1 cellular context compared by ENCODE assay signal in the genomic region with DNA sequence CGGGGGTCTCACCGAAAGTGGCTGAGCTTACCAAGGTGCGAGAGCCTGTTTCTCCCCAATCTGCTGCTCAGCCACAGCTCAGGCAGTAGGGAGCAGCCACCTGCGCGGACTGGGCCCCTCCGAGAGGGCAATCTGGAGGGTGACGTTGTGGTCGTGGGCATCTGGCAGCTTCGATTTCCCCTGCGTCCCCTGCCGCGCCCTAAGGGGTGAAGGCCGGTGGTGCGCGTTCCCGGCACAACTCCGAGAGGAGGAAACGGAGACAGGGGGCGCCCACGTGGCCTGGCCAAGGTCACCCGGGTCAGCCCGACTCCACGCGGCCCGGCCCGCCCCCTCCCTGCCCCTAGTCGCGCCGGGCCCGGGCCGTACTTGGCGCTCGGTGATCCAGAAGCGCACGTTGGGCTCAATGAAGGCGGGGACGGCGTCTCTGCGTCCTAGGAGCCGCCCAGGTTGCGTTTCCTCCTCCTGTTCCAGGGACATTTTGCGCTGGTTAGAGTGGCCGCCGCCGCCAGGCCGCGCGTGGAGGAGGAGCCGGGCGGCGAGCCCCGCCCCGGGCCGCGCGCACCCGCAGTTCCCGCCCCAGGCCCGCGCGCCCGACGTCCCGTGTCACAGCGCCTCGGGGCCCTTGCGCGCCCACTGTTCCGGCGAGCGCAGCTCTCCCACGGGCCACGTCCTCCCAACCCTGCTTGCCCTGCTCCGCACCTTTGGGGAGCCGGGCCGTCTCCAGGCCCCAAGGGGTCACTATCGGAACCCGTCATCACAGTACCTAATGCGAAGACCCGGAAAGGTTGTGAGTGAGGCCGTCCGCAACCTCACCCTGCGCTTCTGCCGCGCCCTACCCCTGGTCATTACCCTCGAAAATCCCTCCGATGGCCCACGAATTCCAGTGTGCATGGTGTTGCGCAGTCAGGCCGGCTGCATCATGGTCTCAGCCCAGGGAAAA.
A peak's percentile ranks its signal among the peaks of the same experiment; 100 is the strongest.
TF ChIP-seq lines count a peak whose summit lies in the region.

A gene with protein sequence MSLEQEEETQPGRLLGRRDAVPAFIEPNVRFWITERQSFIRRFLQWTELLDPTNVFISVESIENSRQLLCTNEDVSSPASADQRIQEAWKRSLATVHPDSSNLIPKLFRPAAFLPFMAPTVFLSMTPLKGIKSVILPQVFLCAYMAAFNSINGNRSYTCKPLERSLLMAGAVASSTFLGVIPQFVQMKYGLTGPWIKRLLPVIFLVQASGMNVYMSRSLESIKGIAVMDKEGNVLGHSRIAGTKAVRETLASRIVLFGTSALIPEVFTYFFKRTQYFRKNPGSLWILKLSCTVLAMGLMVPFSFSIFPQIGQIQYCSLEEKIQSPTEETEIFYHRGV (minus strand): TSS at position 544 of the 940 bp plus-strand sequence. CDS start 67 bp downstream, at position 477.

TF ChIP-seq in K562, 482 proteins besides CTCF, POLR2A, EP300 and RAD21 (continued from another document):
- TF ChIP-seq CREB1 (IDR thresholded peaks at IDR 0.05) (no peak), CREB1 (CRISPR knock-in tag; IDR thresholded peaks at IDR 0.05) (no peak; the same call in 1 of the 2 replicates), KLF13 (tag; IDR thresholded peaks at IDR 0.05; ENCODE audit: borderline replicate concordance, low read depth) (peak; percentile 68; the same call in 1 of the 2 replicates), KLF1 (tag; IDR thresholded peaks at IDR 0.05) (0 out of 2 replicates have a peak, but pooled peaks have one; percentile 47), NCOA4 (IDR thresholded peaks at IDR 0.05; ENCODE audit: partially characterized antibody) (no peak), JUN (IDR thresholded peaks at IDR 0.05; ENCODE audit: borderline replicate concordance, low read depth, low read length) (no peak; the same call in 1 of the 2 replicates), JUN (CRISPR knock-in tag; IDR thresholded peaks at IDR 0.05; ENCODE audit: borderline replicate concordance) (no peak), RBM22 (IDR thresholded peaks at IDR 0.05; ENCODE audit: low read depth, low read length, poor library complexity, severe bottlenecking) (peak; percentile 56), GTF2A2 (tag; IDR thresholded peaks at IDR 0.05) (no peak), ZFP36 (IDR thresholded peaks at IDR 0.05; ENCODE audit: low read depth, low read length, partially characterized antibody) (peak; percentile 5), ZZZ3 (IDR thresholded peaks at IDR 0.05) (no peak), ZNF830 (CRISPR knock-in tag; IDR thresholded peaks at IDR 0.05) (0 out of 2 replicates have a peak, but pooled peaks have one; percentile 10), SETDB1 (IDR thresholded peaks at IDR 0.05; ENCODE audit: low read length) (no peak), MEF2A (IDR thresholded peaks at IDR 0.05; ENCODE audit: control insufficient read depth, low read depth, low read length) (no peak), HNRNPK (IDR thresholded peaks at IDR 0.05; ENCODE audit: low read depth, low read length, poor library complexity, severe bottlenecking) (no peak), ZNF3 (CRISPR knock-in tag; IDR thresholded peaks at IDR 0.05) (no peak), TEAD2 (tag; IDR thresholded peaks at IDR 0.05) (no peak), ZNF24 (IDR thresholded peaks at IDR 0.05) (no peak), NFIC (IDR thresholded peaks at IDR 0.05) (no peak; the same call in 1 of the 2 replicates), ZNF12 (CRISPR knock-in tag; IDR thresholded peaks at IDR 0.05) (no peak; the same call in 1 of the 2 replicates), GABPB1 (CRISPR knock-in tag; IDR thresholded peaks at IDR 0.05) (peak; percentile 60; the same call in 1 of the 2 replicates), EGR1 (conservative IDR thresholded peaks at IDR 0.05) (peak; percentile 75), MEIS2 (IDR thresholded peaks at IDR 0.05; ENCODE audit: partially characterized antibody) (no peak), ZNF76 (CRISPR knock-in tag; IDR thresholded peaks at IDR 0.05; ENCODE audit: borderline replicate concordance) (no peak)
- TF ChIP-seq, protein P1, sequence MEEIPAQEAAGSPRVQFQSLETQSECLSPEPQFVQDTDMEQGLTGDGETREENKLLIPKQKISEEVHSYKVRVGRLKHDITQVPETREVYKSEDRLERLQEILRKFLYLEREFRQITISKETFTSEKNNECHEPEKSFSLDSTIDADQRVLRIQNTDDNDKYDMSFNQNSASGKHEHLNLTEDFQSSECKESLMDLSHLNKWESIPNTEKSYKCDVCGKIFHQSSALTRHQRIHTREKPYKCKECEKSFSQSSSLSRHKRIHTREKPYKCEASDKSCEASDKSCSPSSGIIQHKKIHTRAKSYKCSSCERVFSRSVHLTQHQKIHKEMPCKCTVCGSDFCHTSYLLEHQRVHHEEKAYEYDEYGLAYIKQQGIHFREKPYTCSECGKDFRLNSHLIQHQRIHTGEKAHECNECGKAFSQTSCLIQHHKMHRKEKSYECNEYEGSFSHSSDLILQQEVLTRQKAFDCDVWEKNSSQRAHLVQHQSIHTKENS (CRISPR knock-in tag; IDR thresholded peaks at IDR 0.05), result no peak
- TF ChIP-seq, protein P2, sequence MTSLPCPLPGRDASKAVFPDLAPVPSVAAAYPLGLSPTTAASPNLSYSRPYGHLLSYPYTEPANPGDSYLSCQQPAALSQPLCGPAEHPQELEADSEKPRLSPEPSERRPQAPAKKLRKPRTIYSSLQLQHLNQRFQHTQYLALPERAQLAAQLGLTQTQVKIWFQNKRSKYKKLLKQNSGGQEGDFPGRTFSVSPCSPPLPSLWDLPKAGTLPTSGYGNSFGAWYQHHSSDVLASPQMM (CRISPR knock-in tag; IDR thresholded peaks at IDR 0.05), result no peak
- TF ChIP-seq, protein P3, sequence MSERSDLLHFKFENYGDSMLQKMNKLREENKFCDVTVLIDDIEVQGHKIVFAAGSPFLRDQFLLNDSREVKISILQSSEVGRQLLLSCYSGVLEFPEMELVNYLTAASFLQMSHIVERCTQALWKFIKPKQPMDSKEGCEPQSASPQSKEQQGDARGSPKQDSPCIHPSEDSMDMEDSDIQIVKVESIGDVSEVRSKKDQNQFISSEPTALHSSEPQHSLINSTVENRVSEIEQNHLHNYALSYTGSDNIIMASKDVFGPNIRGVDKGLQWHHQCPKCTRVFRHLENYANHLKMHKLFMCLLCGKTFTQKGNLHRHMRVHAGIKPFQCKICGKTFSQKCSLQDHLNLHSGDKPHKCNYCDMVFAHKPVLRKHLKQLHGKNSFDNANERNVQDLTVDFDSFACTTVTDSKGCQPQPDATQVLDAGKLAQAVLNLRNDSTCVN (CRISPR knock-in tag; IDR thresholded peaks at IDR 0.05), result no peak
- TF ChIP-seq, protein P4, sequence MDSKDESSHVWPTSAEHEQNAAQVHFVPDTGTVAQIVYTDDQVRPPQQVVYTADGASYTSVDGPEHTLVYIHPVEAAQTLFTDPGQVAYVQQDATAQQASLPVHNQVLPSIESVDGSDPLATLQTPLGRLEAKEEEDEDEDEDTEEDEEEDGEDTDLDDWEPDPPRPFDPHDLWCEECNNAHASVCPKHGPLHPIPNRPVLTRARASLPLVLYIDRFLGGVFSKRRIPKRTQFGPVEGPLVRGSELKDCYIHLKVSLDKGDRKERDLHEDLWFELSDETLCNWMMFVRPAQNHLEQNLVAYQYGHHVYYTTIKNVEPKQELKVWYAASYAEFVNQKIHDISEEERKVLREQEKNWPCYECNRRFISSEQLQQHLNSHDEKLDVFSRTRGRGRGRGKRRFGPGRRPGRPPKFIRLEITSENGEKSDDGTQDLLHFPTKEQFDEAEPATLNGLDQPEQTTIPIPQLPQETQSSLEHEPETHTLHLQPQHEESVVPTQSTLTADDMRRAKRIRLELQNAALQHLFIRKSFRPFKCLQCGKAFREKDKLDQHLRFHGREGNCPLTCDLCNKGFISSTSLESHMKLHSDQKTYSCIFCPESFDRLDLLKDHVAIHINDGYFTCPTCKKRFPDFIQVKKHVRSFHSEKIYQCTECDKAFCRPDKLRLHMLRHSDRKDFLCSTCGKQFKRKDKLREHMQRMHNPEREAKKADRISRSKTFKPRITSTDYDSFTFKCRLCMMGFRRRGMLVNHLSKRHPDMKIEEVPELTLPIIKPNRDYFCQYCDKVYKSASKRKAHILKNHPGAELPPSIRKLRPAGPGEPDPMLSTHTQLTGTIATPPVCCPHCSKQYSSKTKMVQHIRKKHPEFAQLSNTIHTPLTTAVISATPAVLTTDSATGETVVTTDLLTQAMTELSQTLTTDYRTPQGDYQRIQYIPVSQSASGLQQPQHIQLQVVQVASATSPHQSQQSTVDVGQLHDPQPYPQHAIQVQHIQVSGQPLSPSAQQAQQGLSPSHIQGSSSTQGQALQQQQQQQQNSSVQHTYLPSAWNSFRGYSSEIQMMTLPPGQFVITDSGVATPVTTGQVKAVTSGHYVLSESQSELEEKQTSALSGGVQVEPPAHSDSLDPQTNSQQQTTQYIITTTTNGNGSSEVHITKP (IDR thresholded peaks at IDR 0.05; ENCODE audit: partially characterized antibody), result no peak
- TF ChIP-seq, protein P5, sequence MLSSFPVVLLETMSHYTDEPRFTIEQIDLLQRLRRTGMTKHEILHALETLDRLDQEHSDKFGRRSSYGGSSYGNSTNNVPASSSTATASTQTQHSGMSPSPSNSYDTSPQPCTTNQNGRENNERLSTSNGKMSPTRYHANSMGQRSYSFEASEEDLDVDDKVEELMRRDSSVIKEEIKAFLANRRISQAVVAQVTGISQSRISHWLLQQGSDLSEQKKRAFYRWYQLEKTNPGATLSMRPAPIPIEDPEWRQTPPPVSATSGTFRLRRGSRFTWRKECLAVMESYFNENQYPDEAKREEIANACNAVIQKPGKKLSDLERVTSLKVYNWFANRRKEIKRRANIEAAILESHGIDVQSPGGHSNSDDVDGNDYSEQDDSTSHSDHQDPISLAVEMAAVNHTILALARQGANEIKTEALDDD (IDR thresholded peaks at IDR 0.05), result no peak
- TF ChIP-seq, protein P6, sequence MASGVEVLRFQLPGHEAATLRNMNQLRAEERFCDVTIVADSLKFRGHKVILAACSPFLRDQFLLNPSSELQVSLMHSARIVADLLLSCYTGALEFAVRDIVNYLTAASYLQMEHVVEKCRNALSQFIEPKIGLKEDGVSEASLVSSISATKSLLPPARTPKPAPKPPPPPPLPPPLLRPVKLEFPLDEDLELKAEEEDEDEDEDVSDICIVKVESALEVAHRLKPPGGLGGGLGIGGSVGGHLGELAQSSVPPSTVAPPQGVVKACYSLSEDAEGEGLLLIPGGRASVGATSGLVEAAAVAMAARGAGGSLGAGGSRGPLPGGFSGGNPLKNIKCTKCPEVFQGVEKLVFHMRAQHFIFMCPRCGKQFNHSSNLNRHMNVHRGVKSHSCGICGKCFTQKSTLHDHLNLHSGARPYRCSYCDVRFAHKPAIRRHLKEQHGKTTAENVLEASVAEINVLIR (CRISPR knock-in tag; IDR thresholded peaks at IDR 0.05), result no peak
